In the genomic region with DNA sequence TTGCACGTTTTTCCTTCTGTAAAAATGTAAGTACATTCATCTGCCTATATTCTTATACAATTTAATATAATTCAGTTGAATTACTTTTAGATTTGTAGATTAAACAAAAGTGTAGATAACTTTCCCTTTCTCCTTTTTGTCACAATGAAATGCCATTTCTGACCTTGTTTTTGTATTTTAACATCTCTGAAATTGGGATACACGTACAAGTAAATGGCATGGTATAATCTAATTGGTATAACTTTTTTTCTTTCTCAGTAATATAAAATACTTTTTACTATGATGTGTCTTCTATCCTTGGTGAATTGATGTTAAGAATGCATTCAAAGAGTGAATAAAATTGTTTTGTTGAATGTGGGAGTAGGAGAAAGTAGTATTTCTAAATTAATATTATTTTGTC, we compare ENCODE assay signal across 23 cellular contexts.
"Had no signal": no experiment of that assay in that cellular context is flagged by ENCODE, and none has a peak within 500 bp of the region (broad histone marks: within the 10 kb centered on the region; RNA-seq: fewer than 3 reads in every experiment).

No MANE protein-coding gene starts in this region.

- DNase-seq: colonic mucosa; effector CD8-positive, alpha-beta T cell; endodermal cell; foreskin melanocyte; hypothalamus; immature natural killer cell; mesendoderm; midbrain; naive thymus-derived CD4-positive, alpha-beta T cell; stimulated activated CD4-positive, alpha-beta T cell treated with anti-CD3 and anti-CD28 coated beads, Interleukin-4, amount 100 ng/mL, for 4 hours; stimulated activated naive CD8-positive, alpha-beta T cell treated with anti-CD3 and anti-CD28 coated beads, Interleukin-15, Interleukin-2, amounts not matched to agents 100 U/mL and 50 U/mL, for 24 hours; substantia nigra; upper lobe of right lung; uterus had no signal

- H3K9me3 ChIP-seq: colonic mucosa, esophagus muscularis mucosa, prostate gland, right atrium auricular region, thoracic aorta, tibial nerve, upper lobe of right lung, uterus had no signal

- H3K27ac ChIP-seq: colonic mucosa, esophagus muscularis mucosa, neural progenitor cell, prostate gland, right atrium auricular region, thoracic aorta, upper lobe of right lung had no signal

- H3K36me3 ChIP-seq: colonic mucosa, neural progenitor cell, prostate gland, right atrium auricular region, uterus had no signal

- H3K27me3 ChIP-seq: colonic mucosa, esophagus muscularis mucosa, neural progenitor cell, right atrium auricular region, tibial nerve, upper lobe of right lung, uterus had no signal

- ATAC-seq: left lobe of liver; naive thymus-derived CD4-positive, alpha-beta T cell; sciatic nerve; stimulated activated memory B cell treated with anti-CD40 and anti-IgM and Interleukin-4, amounts not matched to agents 10 μg/mL and 1 μg/mL and 100 μg/mL, for 72 hours; stimulated activated naive CD8-positive, alpha-beta T cell treated with anti-CD3 and anti-CD28 coated beads, Interleukin-15, Interleukin-2, amounts not matched to agents 100 U/mL and 50 U/mL, for 24 hours; upper lobe of right lung had no signal

- H3K9ac ChIP-seq: neural progenitor cell had no signal

- H3K4me3 ChIP-seq: colonic mucosa, esophagus muscularis mucosa, neural progenitor cell, prostate gland, right atrium auricular region, thoracic aorta, tibial nerve, upper lobe of right lung, uterus had no signal

- H3K4me1 ChIP-seq: colonic mucosa had no signal
